In the genomic region with DNA sequence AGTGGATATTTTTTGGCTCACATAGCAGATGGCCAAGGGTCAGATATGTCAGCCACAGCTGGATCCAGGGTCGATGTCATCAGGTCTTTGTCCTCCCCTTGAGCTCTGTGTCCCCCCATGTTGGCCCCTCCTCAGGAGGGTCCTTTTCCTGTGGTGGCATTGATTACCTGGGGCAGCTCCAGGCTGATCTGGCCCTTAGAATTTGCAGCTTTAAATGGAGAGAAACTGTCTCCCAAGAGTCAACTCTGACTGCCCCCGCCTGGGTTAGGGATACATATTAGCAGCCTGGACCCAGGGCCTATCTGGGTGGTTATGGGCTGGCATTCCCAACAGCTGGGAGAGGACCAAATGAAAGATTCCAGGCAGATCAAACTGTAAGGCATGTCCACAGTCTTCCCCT, we compare ENCODE assay signal across 27 cellular contexts.
"Had no signal": no experiment of that assay in that cellular context is flagged by ENCODE, and none has a peak within 500 bp of the region (broad histone marks: within the 10 kb centered on the region; RNA-seq: fewer than 3 reads in every experiment).

No MANE protein-coding gene starts in this region.

- H3K36me3 Mint-ChIP-seq: stimulated activated effector memory CD8-positive, alpha-beta T cell treated with anti-CD3 and anti-CD28 coated beads, Interleukin-12 subunit alpha, Interleukin-12 subunit beta, amount 100 ng/mL, for 72 hours; stimulated activated memory B cell treated with anti-CD40 and anti-IgM and Interleukin-4, amounts not matched to agents 10 μg/mL and 1 μg/mL and 100 μg/mL, for 72 hours; stimulated activated naive B cell treated with anti-CD40 and anti-IgM and Interleukin-4, amounts not matched to agents 10 μg/mL and 1 μg/mL and 100 μg/mL, for 72 hours had no signal

- H3K27me3 ChIP-seq: stomach, suprapubic skin, testis, thyroid gland, tibial artery, tibial nerve, transverse colon, upper lobe of left lung, upper lobe of right lung, uterus, vagina had no signal

- H3K36me3 ChIP-seq: stomach, suprapubic skin, thoracic aorta, thyroid gland, tibial artery, tibial nerve, transverse colon, upper lobe of left lung, upper lobe of right lung, uterus, vagina had no signal

- H3K4me3 ChIP-seq: stomach, suprapubic skin, testis, thoracic aorta, thyroid gland, tibial artery, tibial nerve, transverse colon, upper lobe of left lung, upper lobe of right lung, uterus, vagina had no signal

- H3K9me3 ChIP-seq: suprapubic skin, testis, thoracic aorta, thyroid gland, tibial artery, tibial nerve, transverse colon, upper lobe of left lung, upper lobe of right lung, uterus, vagina had no signal

- H3K4me3 Mint-ChIP-seq: stimulated activated effector memory CD8-positive, alpha-beta T cell treated with anti-CD3 and anti-CD28 coated beads, Interleukin-12 subunit alpha, Interleukin-12 subunit beta, amount 100 ng/mL, for 72 hours; stimulated activated memory B cell treated with anti-CD40 and anti-IgM and Interleukin-4, amounts not matched to agents 10 μg/mL and 1 μg/mL and 100 μg/mL, for 72 hours; stimulated activated naive B cell treated with anti-CD40 and anti-IgM and Interleukin-4, amounts not matched to agents 10 μg/mL and 1 μg/mL and 100 μg/mL, for 72 hours; stimulated activated naive CD8-positive, alpha-beta T cell treated with anti-CD3 and anti-CD28 coated beads, Interleukin-15, amount 100 ng/mL, for 72 hours; stimulated activated naive CD8-positive, alpha-beta T cell treated with anti-CD3 and anti-CD28 coated beads, Interleukin-15, Interleukin-2, amounts not matched to agents 100 ng/mL and 50 ng/mL, for 24 hours had no signal

- H3K27ac ChIP-seq: stomach, suprapubic skin, testis, thoracic aorta, thyroid gland, tibial artery, tibial nerve, transverse colon, upper lobe of left lung, upper lobe of right lung, uterus, vagina had no signal

- H3K4me1 ChIP-seq: stomach, suprapubic skin, testis, thyroid gland, tibial nerve, transverse colon, upper lobe of left lung, upper lobe of right lung, uterus, vagina had no signal

- H3K27ac Mint-ChIP-seq: stimulated activated effector memory CD8-positive, alpha-beta T cell treated with anti-CD3 and anti-CD28 coated beads, Interleukin-12 subunit alpha, Interleukin-12 subunit beta, amount 100 ng/mL, for 72 hours; stimulated activated memory B cell treated with anti-CD40 and anti-IgM and Interleukin-4, amounts not matched to agents 10 μg/mL and 1 μg/mL and 100 μg/mL, for 72 hours; stimulated activated naive B cell treated with anti-CD40 and anti-IgM and Interleukin-4, amounts not matched to agents 10 μg/mL and 1 μg/mL and 100 μg/mL, for 72 hours; stimulated activated naive CD8-positive, alpha-beta T cell treated with anti-CD3 and anti-CD28 coated beads, Interleukin-15, amount 100 ng/mL, for 72 hours; stimulated activated naive CD8-positive, alpha-beta T cell treated with anti-CD3 and anti-CD28 coated beads, Interleukin-15, Interleukin-2, amounts not matched to agents 100 ng/mL and 50 ng/mL, for 24 hours had no signal

- H3K9me3 Mint-ChIP-seq: stimulated activated naive CD8-positive, alpha-beta T cell treated with anti-CD3 and anti-CD28 coated beads, Interleukin-15, Interleukin-2, amounts not matched to agents 100 ng/mL and 50 ng/mL, for 24 hours had no signal

- DNase-seq: stimulated activated CD4-positive, alpha-beta T cell treated with anti-CD3 and anti-CD28 coated beads, Interleukin-2, amount 100 ng/mL, for 48 hours; stimulated activated CD4-positive, alpha-beta T cell treated with anti-CD3 and anti-CD28 coated beads, Interleukin-4, amount 100 ng/mL, for 1 hour; stimulated activated CD4-positive, alpha-beta T cell treated with anti-CD3 and anti-CD28 coated beads, Interleukin-4, amount 100 ng/mL, for 24 hours; stimulated activated CD4-positive, alpha-beta T cell treated with anti-CD3 and anti-CD28 coated beads, Interleukin-4, amount 100 ng/mL, for 4 hours; stimulated activated CD8-positive, alpha-beta memory T cell treated with anti-CD3 and anti-CD28 coated beads, Interleukin-4, amount 100 ng/mL, for 48 hours; stimulated activated naive B cell treated with anti-CD40 and anti-IgM and Interleukin-4, amounts not matched to agents 10 μg/mL and 1 μg/mL and 100 μg/mL, for 72 hours; stimulated activated naive CD4-positive, alpha-beta T cell; stimulated activated naive CD4-positive, alpha-beta T cell treated with Interleukin-2 at 50 U/mL for 16 hours; stimulated activated naive CD8-positive, alpha-beta T cell treated with anti-CD3 and anti-CD28 coated beads, Interleukin-15, amount 100 ng/mL, for 72 hours; stimulated activated naive CD8-positive, alpha-beta T cell treated with anti-CD3 and anti-CD28 coated beads, Interleukin-15, Interleukin-2, amounts not matched to agents 100 U/mL and 50 U/mL, for 24 hours; stomach; substantia nigra; testis; thyroid gland; tibial artery; transverse colon; trophoblast cell; upper lobe of left lung; upper lobe of right lung; uterus had no signal

- H3K4me1 Mint-ChIP-seq: stimulated activated effector memory CD8-positive, alpha-beta T cell treated with anti-CD3 and anti-CD28 coated beads, Interleukin-12 subunit alpha, Interleukin-12 subunit beta, amount 100 ng/mL, for 72 hours; stimulated activated memory B cell treated with anti-CD40 and anti-IgM and Interleukin-4, amounts not matched to agents 10 μg/mL and 1 μg/mL and 100 μg/mL, for 72 hours; stimulated activated naive B cell treated with anti-CD40 and anti-IgM and Interleukin-4, amounts not matched to agents 10 μg/mL and 1 μg/mL and 100 μg/mL, for 72 hours; stimulated activated naive CD8-positive, alpha-beta T cell treated with anti-CD3 and anti-CD28 coated beads, Interleukin-15, amount 100 ng/mL, for 72 hours had no signal
